In genomic region chr6:16649895-16650294, GRCh38 we compare ENCODE assay signal across 23 cellular contexts.
"Had no signal": no experiment of that assay in that cellular context is flagged by ENCODE, and none has a peak within 500 bp of the region (broad histone marks: within the 10 kb centered on the region; RNA-seq: fewer than 3 reads in every experiment).

No MANE protein-coding gene starts in this region.

- H3K9me3 Mint-ChIP-seq: activated CD4-positive, alpha-beta memory T cell treated with anti-CD3 and anti-CD28 coated beads, Interleukin-2, amount 10 ng/mL, durations not matched to agents 7 days and 5 days; activated naive CD4-positive, alpha-beta T cell treated with anti-CD3 and anti-CD28 coated beads, Interleukin-2, amount 50 U/mL, for 72 hours; T-cell had no signal

- DNase-seq: activated CD4-positive, alpha-beta memory T cell treated with anti-CD3 and anti-CD28 coated beads, Interleukin-2, amount 10 ng/mL, durations not matched to agents 7 days and 5 days; activated CD4-positive, alpha-beta T cell treated with anti-CD3 and anti-CD28 coated beads for 36 hours; activated CD4-positive, alpha-beta T cell treated with anti-CD3 and anti-CD28 coated beads, Interleukin-2, amount 50 U/mL, for 1 hour; activated CD4-positive, CD25-positive, alpha-beta regulatory T cell; activated effector memory CD4-positive, alpha-beta T cell treated with Interleukin-2 at 50 U/mL for 16 hours; activated naive CD4-positive, alpha-beta T cell; activated T-cell treated with anti-CD3 and anti-CD28 coated beads for 4 hours; anterior cingulate cortex; NCI-H1048; NCI-H1694; NCI-H2029; NCI-H2107; NCI-H345; NCI-H510A; NCI-H526 treated with DMSO at 0.1 percent for 48 hours; NCI-H82; RPMI8226; T-cell had no signal

- H3K27ac Mint-ChIP-seq: activated CD4-positive, alpha-beta T cell treated with anti-CD3 and anti-CD28 coated beads for 36 hours; activated naive CD4-positive, alpha-beta T cell treated with anti-CD3 and anti-CD28 coated beads, Interleukin-2, amount 50 U/mL, for 72 hours had no signal

- H3K4me3 Mint-ChIP-seq: activated CD4-positive, alpha-beta memory T cell treated with anti-CD3 and anti-CD28 coated beads, Interleukin-2, amount 10 ng/mL, durations not matched to agents 7 days and 5 days; activated CD4-positive, alpha-beta T cell treated with anti-CD3 and anti-CD28 coated beads for 36 hours; T-cell had no signal

- H3K4me3 ChIP-seq: SK-N-MC had no signal

- H3K27ac ChIP-seq: SK-N-MC, VCaP had no signal

- H3K27me3 Mint-ChIP-seq: activated CD4-positive, alpha-beta memory T cell treated with anti-CD3 and anti-CD28 coated beads, Interleukin-2, amount 10 ng/mL, durations not matched to agents 7 days and 5 days; activated CD4-positive, alpha-beta T cell treated with anti-CD3 and anti-CD28 coated beads for 36 hours; T-cell had no signal

- H3K36me3 Mint-ChIP-seq: activated naive CD4-positive, alpha-beta T cell treated with anti-CD3 and anti-CD28 coated beads, Interleukin-2, amount 50 U/mL, for 72 hours had no signal

- ATAC-seq: activated CD4-positive, alpha-beta T cell treated with anti-CD3 and anti-CD28 coated beads for 36 hours; activated naive CD4-positive, alpha-beta T cell treated with anti-CD3 and anti-CD28 coated beads, Interleukin-2, amount 50 U/mL, for 72 hours; Panc1; Right ventricle myocardium inferior; T-cell had no signal
